Comparison of ENCODE assay signal across 5 cellular contexts in genomic region chr1:103561124-103561523, GRCh38. TPM values are rescaled to one million over a fixed set of nuclear protein-coding genes. Genes with fewer than 3 reads are reported as not detected.
"Had no signal": no experiment of that assay in that cellular context is flagged by ENCODE, and none has a peak within 500 bp of the region (broad histone marks: within the 10 kb centered on the region; RNA-seq: fewer than 3 reads in every experiment).

No MANE protein-coding gene starts in this region.

RNA-seq across cellular contexts. Expression of gene AMY2A, which starts 56.1 kb away (rescaled TPM):
- total RNA-seq: cardiac septum; glomerular endothelial cell; kidney epithelial cell; naive thymus-derived CD8-positive, alpha-beta T cell; osteoblast had no signal
